20 cellular contexts compared by ENCODE assay signal in genomic region chr7:158128572-158128971, GRCh38.
"Had no signal": no experiment of that assay in that cellular context is flagged by ENCODE, and none has a peak within 500 bp of the region (broad histone marks: within the 10 kb centered on the region; RNA-seq: fewer than 3 reads in every experiment).

No MANE protein-coding gene starts in this region.

- H3K4me1 ChIP-seq: colonic mucosa, foreskin keratinocyte, parathyroid adenoma, psoas muscle, uterus had no signal

- DNase-seq: colonic mucosa; dermis blood vessel endothelial cell; erythroblast; foreskin keratinocyte; left colon; left ventricle myocardium superior; mesenchymal stem cell; naive thymus-derived CD4-positive, alpha-beta T cell; nephron progenitor cell; retina; stimulated activated CD4-positive, alpha-beta T cell treated with anti-CD3 and anti-CD28 coated beads, Interleukin-2, amount 100 ng/mL, for 24 hours; stimulated activated CD4-positive, alpha-beta T cell treated with anti-CD3 and anti-CD28 coated beads, Interleukin-4, amount 100 ng/mL, for 4 hours; stimulated activated naive B cell treated with anti-CD40 and anti-IgM and Interleukin-4, amounts not matched to agents 10 μg/mL and 1 μg/mL and 100 μg/mL, for 72 hours; stimulated activated naive CD8-positive, alpha-beta T cell treated with anti-CD3 and anti-CD28 coated beads, Interleukin-15, amount 100 ng/mL, for 72 hours; substantia nigra; uterus had no signal

- H3K27me3 ChIP-seq: colonic mucosa, foreskin keratinocyte, uterus had no signal

- H3K9me3 ChIP-seq: colonic mucosa, psoas muscle, uterus had no signal

- H3K4me3 ChIP-seq: colonic mucosa, lung, psoas muscle, skin epidermis, uterus had no signal

- H3K27ac ChIP-seq: colonic mucosa, foreskin keratinocyte, parathyroid adenoma, psoas muscle, skin epidermis, uterus had no signal

- H3K36me3 ChIP-seq: colonic mucosa, uterus had no signal
